21 cellular contexts compared by ENCODE assay signal in genomic region chr2:8438996-8439395, GRCh38.
DNase-seq lines count a peak whose midpoint lies in the region; ATAC-seq and TF ChIP-seq lines count a peak whose summit lies in the region.
"Had no signal": no experiment of that assay in that cellular context is flagged by ENCODE, and none has a peak within 500 bp of the region (broad histone marks: within the 10 kb centered on the region; RNA-seq: fewer than 3 reads in every experiment).

No MANE protein-coding gene starts in this region.

- H3K4me3 ChIP-seq in parathyroid adenoma (ENCODE audit: low read depth, low read length) = no peak overlapping the region
- H3K4me3 ChIP-seq: esophagus muscularis mucosa, HAP-1, skin epidermis had no signal

- peak; percentile 60 to 76 for ATAC-seq in left cardiac atrium

- H3K27me3 ChIP-seq in parathyroid adenoma (ENCODE audit: control insufficient read depth, insufficient read depth, low read length) = no peaks in the 10 kb centered on the region
- H3K27me3 ChIP-seq: BE2C, esophagus muscularis mucosa had no signal

- peaks cover 2% of the 10 kb centered on the region for H3K9me3 Mint-ChIP-seq in glutamatergic neuron (ENCODE audit: unreplicated experiment)
- H3K9me3 Mint-ChIP-seq in activated T-helper 1 cell treated with anti-CD3 and anti-CD28 coated beads, Interleukin-12 subunit alpha, Interleukin-12 subunit beta, Interleukin-2, Interleukin-4 antibody, amounts not matched to agents 30 ng/mL and 10 ng/mL and 1 ng/mL, durations not matched to agents 14 hours and 24 hours and 36 hours = no peaks in the 10 kb centered on the region
- H3K9me3 Mint-ChIP-seq: memory B cell had no signal

- H3K9ac ChIP-seq in parathyroid adenoma = no peak overlapping the region

- H3K27me3 Mint-ChIP-seq in glutamatergic neuron (ENCODE audit: unreplicated experiment) = no peaks in the 10 kb centered on the region
- peaks cover 9% of the 10 kb centered on the region for H3K27me3 Mint-ChIP-seq in activated T-helper 1 cell treated with anti-CD3 and anti-CD28 coated beads, Interleukin-12 subunit alpha, Interleukin-12 subunit beta, Interleukin-2, Interleukin-4 antibody, amounts not matched to agents 30 ng/mL and 10 ng/mL and 1 ng/mL, durations not matched to agents 14 hours and 24 hours and 36 hours (ENCODE audit: insufficient read depth)

- H3K4me3 Mint-ChIP-seq in glutamatergic neuron (ENCODE audit: unreplicated experiment) = no peak overlapping the region
- no peak overlapping the region for H3K4me3 Mint-ChIP-seq in activated T-helper 1 cell treated with anti-CD3 and anti-CD28 coated beads, Interleukin-12 subunit alpha, Interleukin-12 subunit beta, Interleukin-2, Interleukin-4 antibody, amounts not matched to agents 30 ng/mL and 10 ng/mL and 1 ng/mL, durations not matched to agents 14 hours and 24 hours and 36 hours
- H3K4me3 Mint-ChIP-seq: memory B cell; naive thymus-derived CD4-positive, alpha-beta T cell had no signal

- no peak overlapping the region for H3K4me2 ChIP-seq in parathyroid adenoma (ENCODE audit: low read length)

- no peak overlapping the region for H3K27ac Mint-ChIP-seq in glutamatergic neuron (ENCODE audit: unreplicated experiment)
- no peak overlapping the region for H3K27ac Mint-ChIP-seq in activated T-helper 1 cell treated with anti-CD3 and anti-CD28 coated beads, Interleukin-12 subunit alpha, Interleukin-12 subunit beta, Interleukin-2, Interleukin-4 antibody, amounts not matched to agents 30 ng/mL and 10 ng/mL and 1 ng/mL, durations not matched to agents 14 hours and 24 hours and 36 hours
- H3K27ac Mint-ChIP-seq: memory B cell; naive thymus-derived CD4-positive, alpha-beta T cell had no signal

- TF ChIP-seq CTCF in parathyroid adenoma (IDR thresholded peaks at IDR 0.05) = peak; percentile 5
- TF ChIP-seq CTCF in glutamatergic neuron (IDR thresholded peaks at IDR 0.05; ENCODE audit: partially characterized antibody, unreplicated experiment) = no peak

- intact Hi-C loops in left cardiac atrium (cut with DNase I) = loop anchor here in 1 of 2 donors (10.0 kb wide), 1 partner anchor 246 kb away; the partner anchor contains the start of gene ID2
- intact Hi-C loops in activated T-helper 1 cell treated with anti-CD3 and anti-CD28 coated beads, Interleukin-12 subunit alpha, Interleukin-12 subunit beta, Interleukin-2, Interleukin-4 antibody, amounts not matched to agents 30 ng/mL and 10 ng/mL and 1 ng/mL, durations not matched to agents 14 hours and 24 hours and 36 hours (cut with micrococcal nuclease) = no loop called here

- H3K9me3 ChIP-seq in parathyroid adenoma (ENCODE audit: control insufficient read depth, low read length) = no peaks in the 10 kb centered on the region
- H3K9me3 ChIP-seq: BE2C, esophagus muscularis mucosa, HAP-1 had no signal

- H3K36me3 ChIP-seq in parathyroid adenoma (ENCODE audit: control insufficient read depth, insufficient read depth, low read length) = no peaks in the 10 kb centered on the region
- H3K36me3 ChIP-seq: BE2C, esophagus muscularis mucosa, HAP-1 had no signal

- peak overlapping the region; percentile 45 for H2AFZ ChIP-seq in parathyroid adenoma

- peaks cover 20% of the 10 kb centered on the region for H3K4me1 ChIP-seq in parathyroid adenoma
- H3K4me1 ChIP-seq: BE2C, HAP-1 had no signal

- no peaks in the 10 kb centered on the region for H3K4me1 Mint-ChIP-seq in glutamatergic neuron (ENCODE audit: low read depth, unreplicated experiment)
- peaks cover 32% of the 10 kb centered on the region for H3K4me1 Mint-ChIP-seq in activated T-helper 1 cell treated with anti-CD3 and anti-CD28 coated beads, Interleukin-12 subunit alpha, Interleukin-12 subunit beta, Interleukin-2, Interleukin-4 antibody, amounts not matched to agents 30 ng/mL and 10 ng/mL and 1 ng/mL, durations not matched to agents 14 hours and 24 hours and 36 hours (ENCODE audit: low read depth)

- DNase-seq in NCI-H1105 treated with DMSO at 0.1 percent for 48 hours (lab: John Stamatoyannopoulos, UW) = peak; percentile 37
- DNase-seq in NCI-H1105 (lab: John Stamatoyannopoulos, UW) = no peak
- DNase-seq in NCI-H1694 (lab: John Stamatoyannopoulos, UW) = peak; percentile 51
- DNase-seq in left cardiac atrium = no peak
- DNase-seq in glutamatergic neuron = no peak
- no peak for DNase-seq in activated T-helper 1 cell treated with anti-CD3 and anti-CD28 coated beads, Interleukin-12 subunit alpha, Interleukin-12 subunit beta, Interleukin-2, Interleukin-4 antibody, amounts not matched to agents 30 ng/mL and 10 ng/mL and 1 ng/mL, durations not matched to agents 14 hours and 24 hours and 36 hours (ENCODE audit: low spot score)
- DNase-seq in DMS153 (lab: John Stamatoyannopoulos, UW) = no peak
- DNase-seq: activated effector memory CD4-positive, alpha-beta T cell treated with Interleukin-2 at 50 U/mL for 16 hours; amniotic stem cell; BE2C; effector CD4-positive, alpha-beta T cell; naive thymus-derived CD4-positive, alpha-beta T cell; NCI-H146; stimulated activated CD4-positive, alpha-beta T cell treated with anti-CD3 and anti-CD28 coated beads, Interleukin-4, amount 100 ng/mL, for 1 hour; T1000 had no signal

- H3K36me3 Mint-ChIP-seq in glutamatergic neuron (ENCODE audit: unreplicated experiment) = no peaks in the 10 kb centered on the region
- peaks cover 3% of the 10 kb centered on the region for H3K36me3 Mint-ChIP-seq in activated T-helper 1 cell treated with anti-CD3 and anti-CD28 coated beads, Interleukin-12 subunit alpha, Interleukin-12 subunit beta, Interleukin-2, Interleukin-4 antibody, amounts not matched to agents 30 ng/mL and 10 ng/mL and 1 ng/mL, durations not matched to agents 14 hours and 24 hours and 36 hours (ENCODE audit: low read depth)
- H3K36me3 Mint-ChIP-seq: memory B cell had no signal

- H3K79me2 ChIP-seq in parathyroid adenoma = no peaks in the 10 kb centered on the region

- peak overlapping the region; percentile 78 for H3K27ac ChIP-seq in parathyroid adenoma
- H3K27ac ChIP-seq: 22Rv1, esophagus muscularis mucosa had no signal

Comparison
In these comparisons a context has a peak if more than half of its experiments do, and no peak if none do; other contexts are left out.
1. DNase-seq: peak in NCI-H1105 treated with DMSO at 0.1 percent for 48 hours (single experiment) and NCI-H1694 (single experiment); none in NCI-H1105 (single experiment), left cardiac atrium (single experiment), glutamatergic neuron (single experiment), activated T-helper 1 cell treated with anti-CD3 and anti-CD28 coated beads, Interleukin-12 subunit alpha, Interleukin-12 subunit beta, Interleukin-2, Interleukin-4 antibody, amounts not matched to agents 30 ng/mL and 10 ng/mL and 1 ng/mL, durations not matched to agents 14 hours and 24 hours and 36 hours (single experiment) and DMS153 (single experiment).